ENCODE assay signal across 19 cellular contexts in genomic region chr19:15584095-15584494, GRCh38. TPM values are rescaled to one million over a fixed set of nuclear protein-coding genes. Genes with fewer than 3 reads are reported as not detected.
DNase-seq lines count a peak whose midpoint lies in the region; ATAC-seq and TF ChIP-seq lines count a peak whose summit lies in the region.
"Had no signal": no experiment of that assay in that cellular context is flagged by ENCODE, and none has a peak within 500 bp of the region (broad histone marks: within the 10 kb centered on the region; RNA-seq: fewer than 3 reads in every experiment).

No MANE protein-coding gene starts in this region.

- 0 out of 2 replicates have a peak overlapping the region, but pooled peaks have one; percentile 59 for H3K4me2 ChIP-seq in SK-N-SH
- H3K4me2 ChIP-seq: smooth muscle cell had no signal

- ATAC-seq in SK-N-SH treated with all-trans-retinoic acid at 6 μM for 48 hours (no peak), lung (ENCODE audit: insufficient read depth, low FRiP score) (no peak), T-cell (replicated peaks in 1 of 4) (no peak), HG03442 (IDR thresholded peaks at IDR 0.05; ENCODE audit: unreplicated experiment) (no peak)
- no peak for ATAC-seq in CD8-positive, alpha-beta T cell
- ATAC-seq in activated CD8-positive, alpha-beta T cell treated with anti-CD3 and anti-CD28 coated beads for 36 hours, result no peak

- H3K9me2 ChIP-seq in SK-N-SH, result no peaks in the 10 kb centered on the region

- intact Hi-C loops in CD8-positive, alpha-beta T cell (cut with DNase I, micrococcal nuclease), result loop anchor here (1.0 to 5.0 kb wide), 2 partner anchors 528 to 598 kb away; partner anchors contain the start of gene RAB8A (in 1 of the 2)
- intact Hi-C loops in activated CD8-positive, alpha-beta T cell treated with anti-CD3 and anti-CD28 coated beads for 36 hours (cut with micrococcal nuclease), result no loop called here

- no peak for TF ChIP-seq CTCF in SK-N-SH (IDR thresholded peaks at IDR 0.05)
- TF ChIP-seq CTCF in CD8-positive, alpha-beta T cell (IDR thresholded peaks at IDR 0.05), result no peak
- TF ChIP-seq CTCF in activated CD8-positive, alpha-beta T cell treated with anti-CD3 and anti-CD28 coated beads for 36 hours (IDR thresholded peaks at IDR 0.05), result no peak
- no peak for TF ChIP-seq CTCF in lung (IDR thresholded peaks at IDR 0.05; ENCODE audit: control extremely low read depth, extremely low read depth)

- H2AFZ ChIP-seq in SK-N-SH (ENCODE audit: low read depth), result peak overlapping the region; percentile 16; the same call in 1 of the 2 replicates

- H3F3A ChIP-seq in SK-N-SH (replicated peaks; ENCODE audit: insufficient read depth), result no peaks in the 10 kb centered on the region

- no peak overlapping the region for H3K9ac ChIP-seq in SK-N-SH

- H3K27ac ChIP-seq in SK-N-SH (ENCODE audit: low read depth in 2 of 2, low read length in 1 of 2) (no peak overlapping the region), lung (ENCODE audit: low read depth in 1 of 2, low read length in 1 of 2) (no peak overlapping the region)
- no peak overlapping the region for H3K27ac ChIP-seq in CD8-positive, alpha-beta T cell (ENCODE audit: low read depth, low read length)
- H3K27ac ChIP-seq: 22Rv1, esophagus muscularis mucosa had no signal

- WGBS in SK-N-SH (ENCODE audit: low lambda C conversion rate), result 5% methylated on average over 6 of the region's 10 CpGs
- 41 to 44% methylated on average over 10 of the region's 10 CpGs for WGBS in lung, 2 donors

- H3K4me3 Mint-ChIP-seq in CD8-positive, alpha-beta T cell, result no peak overlapping the region
- H3K4me3 Mint-ChIP-seq in activated CD8-positive, alpha-beta T cell treated with anti-CD3 and anti-CD28 coated beads for 36 hours, result peak overlapping the region; percentile 57
- H3K4me3 Mint-ChIP-seq in T-cell, result peak overlapping the region in 1 of 3 donors; percentile 60
- H3K4me3 Mint-ChIP-seq: HFFc6, neural crest cell had no signal

- DNase-seq in SK-N-SH (no peak), lung (ENCODE audit: low spot score) (peak; percentile 11), T-cell (no peak), NOMO-1 (lab: John Stamatoyannopoulos, UW; ENCODE audit: unreplicated experiment in 2 of 2) (no peak)
- no peak for DNase-seq in CD8-positive, alpha-beta T cell
- DNase-seq in activated CD8-positive, alpha-beta T cell treated with anti-CD3 and anti-CD28 coated beads for 36 hours, result no peak

- H4K20me1 ChIP-seq in SK-N-SH (ENCODE audit: insufficient read depth), result no peaks in the 10 kb centered on the region

- no peaks in the 10 kb centered on the region for H3K9me3 ChIP-seq in SK-N-SH
- H3K9me3 ChIP-seq in CD8-positive, alpha-beta T cell (ENCODE audit: low read length), result no peaks in the 10 kb centered on the region
- H3K9me3 ChIP-seq in lung (ENCODE audit: control insufficient read depth in 2 of 2, insufficient read depth in 1 of 2, low read length in 1 of 2), result no peaks in the 10 kb centered on the region
- H3K9me3 ChIP-seq: esophagus muscularis mucosa had no signal

- no peak for TF ChIP-seq RAD21 in SK-N-SH (IDR thresholded peaks at IDR 0.05; ENCODE audit: low read length)

- no peaks in the 10 kb centered on the region for H3K36me3 Mint-ChIP-seq in CD8-positive, alpha-beta T cell
- no peaks in the 10 kb centered on the region for H3K36me3 Mint-ChIP-seq in activated CD8-positive, alpha-beta T cell treated with anti-CD3 and anti-CD28 coated beads for 36 hours (ENCODE audit: low read depth)
- no peaks in the 10 kb centered on the region for H3K36me3 Mint-ChIP-seq in T-cell

- no peak for TF ChIP-seq EP300 in SK-N-SH (IDR thresholded peaks at IDR 0.05; ENCODE audit: borderline replicate concordance in 1 of 2, low read depth in 1 of 2, low read length in 1 of 2)

- no peaks in the 10 kb centered on the region for H3K36me3 ChIP-seq in SK-N-SH (replicated peaks in 1 of 2; ENCODE audit: control insufficient read depth in 1 of 2, insufficient read depth in 2 of 2, low read length in 1 of 2)
- no peaks in the 10 kb centered on the region for H3K36me3 ChIP-seq in CD8-positive, alpha-beta T cell (ENCODE audit: insufficient read depth, low read length)
- no peaks in the 10 kb centered on the region for H3K36me3 ChIP-seq in lung (ENCODE audit: control insufficient read depth in 2 of 2, insufficient read depth in 2 of 2, low read length in 2 of 2)
- H3K36me3 ChIP-seq: esophagus muscularis mucosa had no signal

- no peaks in the 10 kb centered on the region for H3K4me1 Mint-ChIP-seq in CD8-positive, alpha-beta T cell (ENCODE audit: low read depth)
- peaks cover 4% of the 10 kb centered on the region for H3K4me1 Mint-ChIP-seq in activated CD8-positive, alpha-beta T cell treated with anti-CD3 and anti-CD28 coated beads for 36 hours (ENCODE audit: low read depth)
- H3K4me1 Mint-ChIP-seq in T-cell, result peaks cover 3 to 6% (median 3%) of the 10 kb centered on the region in 3 donors
- H3K4me1 Mint-ChIP-seq: neural crest cell had no signal

- H3K27me3 ChIP-seq in SK-N-SH (ENCODE audit: insufficient read depth) (peaks cover 43% of the 10 kb centered on the region), lung (ENCODE audit: control insufficient read depth, insufficient read depth) (no peaks in the 10 kb centered on the region)
- H3K27me3 ChIP-seq in CD8-positive, alpha-beta T cell (ENCODE audit: insufficient read depth, low read length), result peaks cover 4% of the 10 kb centered on the region

- H3K79me2 ChIP-seq in SK-N-SH (ENCODE audit: insufficient read depth), result no peaks in the 10 kb centered on the region

- H3K4me3 ChIP-seq in SK-N-SH (ENCODE audit: low read depth in 2 of 2, low read length in 1 of 2), result 0 out of 4 replicates have a peak overlapping the region, but pooled peaks of 1 of the 2 experiments have one; percentile 38
- peak overlapping the region; percentile 48 for H3K4me3 ChIP-seq in CD8-positive, alpha-beta T cell (ENCODE audit: low read depth, low read length)
- H3K4me3 ChIP-seq in lung, result no peak overlapping the region
- H3K4me3 ChIP-seq: smooth muscle cell had no signal

- H3K27me3 Mint-ChIP-seq in CD8-positive, alpha-beta T cell (ENCODE audit: low read depth), result peaks cover 19% of the 10 kb centered on the region
- H3K27me3 Mint-ChIP-seq in activated CD8-positive, alpha-beta T cell treated with anti-CD3 and anti-CD28 coated beads for 36 hours, result peaks cover 11% of the 10 kb centered on the region
- peaks cover 20 to 32% of the 10 kb centered on the region in 2 donors for H3K27me3 Mint-ChIP-seq in T-cell

- H3K9me3 Mint-ChIP-seq in CD8-positive, alpha-beta T cell, result no peaks in the 10 kb centered on the region
- H3K9me3 Mint-ChIP-seq in activated CD8-positive, alpha-beta T cell treated with anti-CD3 and anti-CD28 coated beads for 36 hours, result no peaks in the 10 kb centered on the region
- no peaks in the 10 kb centered on the region for H3K9me3 Mint-ChIP-seq in T-cell
- H3K9me3 Mint-ChIP-seq: effector memory CD8-positive, alpha-beta T cell; HFFc6 had no signal

- POLR2A ChIA-PET in SK-N-SH (lab: Yijun Ruan, JAX) (no interaction called here), T-cell (lab: Charles Lee) (no interaction called here)
- POLR2A ChIA-PET in CD8-positive, alpha-beta T cell (lab: Charles Lee), result no interaction called here
- POLR2A ChIA-PET in activated CD8-positive, alpha-beta T cell treated with anti-CD3 and anti-CD28 coated beads for 36 hours (lab: Charles Lee), result no interaction called here

- H3K4me1 ChIP-seq in SK-N-SH (ENCODE audit: control insufficient read depth in 1 of 2, insufficient read depth in 2 of 2, low read depth in 1 of 2, low read length in 1 of 2) (no peaks in the 10 kb centered on the region), lung (ENCODE audit: control insufficient read depth in 2 of 2, insufficient read depth in 2 of 2, low read length in 2 of 2) (peaks cover 0 to 2% of the 10 kb centered on the region in 2 donors)
- no peaks in the 10 kb centered on the region for H3K4me1 ChIP-seq in CD8-positive, alpha-beta T cell (ENCODE audit: insufficient read depth, low read length)

- CTCF ChIA-PET in SK-N-SH (lab: Yijun Ruan, JAX), result interaction anchor here (0.6 to 1.0 kb wide), 2 partner anchors 8 to 10 kb away, joined by 3 to 6 read pairs; no protein-coding TSS in a partner anchor
- CTCF ChIA-PET in CD8-positive, alpha-beta T cell (lab: Charles Lee), result no interaction called here
- CTCF ChIA-PET in activated CD8-positive, alpha-beta T cell treated with anti-CD3 and anti-CD28 coated beads for 36 hours (lab: Charles Lee), result interaction anchor here (0.7 to 1.0 kb wide), 2 partner anchors 8 to 9 kb away, joined by 3 read pairs; no protein-coding TSS in a partner anchor
- CTCF ChIA-PET in T-cell (lab: Charles Lee), result no interaction called here

- no peak overlapping the region for H3K27ac Mint-ChIP-seq in CD8-positive, alpha-beta T cell
- H3K27ac Mint-ChIP-seq in activated CD8-positive, alpha-beta T cell treated with anti-CD3 and anti-CD28 coated beads for 36 hours, result no peak overlapping the region
- no peak overlapping the region for H3K27ac Mint-ChIP-seq in T-cell
- H3K27ac Mint-ChIP-seq: effector memory CD8-positive, alpha-beta T cell; HFFc6 had no signal

TF ChIP-seq in SK-N-SH, 30 proteins besides CTCF, POLR2A, EP300 and RAD21 (continues in another document):
- TF ChIP-seq TCF12 (IDR thresholded peaks at IDR 0.05), result no peak

TF ChIP-seq in SK-N-SH treated with all-trans-retinoic acid at 6 μM for 48 hours, 23 proteins besides CTCF, POLR2A, EP300 and RAD21 (continues in another document):
- TF ChIP-seq ZNF70 (CRISPR knock-in tag; IDR thresholded peaks at IDR 0.05) (no peak), ZNF565 (CRISPR knock-in tag; conservative IDR thresholded peaks at IDR 0.05; ENCODE audit: low read depth) (no peak)

RNA-seq across cellular contexts. Expression of gene CYP4F8, which starts 30.9 kb away (rescaled TPM):
- not detected in 2 replicates for polyA plus RNA-seq in SK-N-SH (2012; rRNA removed)
- polyA plus RNA-seq in SK-N-SH (2012; cell fraction: cytosol; rRNA removed), result not detected in 2 replicates
- not detected in 2 replicates for polyA plus RNA-seq in SK-N-SH (2012; cell fraction: nucleus; rRNA removed)
- not detected for total RNA-seq in CD8-positive, alpha-beta T cell
- not detected for total RNA-seq in activated CD8-positive, alpha-beta T cell treated with anti-CD3 and anti-CD28 coated beads for 36 hours
- total RNA-seq in lung, result not detected
- polyA plus RNA-seq in lung, result not detected
- not detected for total RNA-seq in T-cell
- total RNA-seq: cerebellum, esophagus muscularis mucosa, HFFc6, IMR-90, M059J, neural crest cell, pulmonary artery endothelial cell, smooth muscle cell had no signal
- polyA plus RNA-seq: BJ, IMR-90, smooth muscle cell had no signal

RNA-seq across cellular contexts. Expression of gene CYP4F3, which starts 56.6 kb away (rescaled TPM):
- polyA plus RNA-seq in SK-N-SH (2012; rRNA removed), result 0.03 and 0.08 TPM in 2 replicates
- 0.01 and 0.03 TPM in 2 replicates for polyA plus RNA-seq in SK-N-SH (2012; cell fraction: cytosol; rRNA removed)
- polyA plus RNA-seq in SK-N-SH (2012; cell fraction: nucleus; rRNA removed), result 0.17 and 0.20 TPM in 2 replicates
- total RNA-seq in CD8-positive, alpha-beta T cell, result not detected
- total RNA-seq in activated CD8-positive, alpha-beta T cell treated with anti-CD3 and anti-CD28 coated beads for 36 hours, result under 1 TPM; 0.16 TPM
- 1 to 10 TPM; 1.1 to 1.7 TPM for total RNA-seq in lung
- 1 to 10 TPM in 1 of 2 donors, under 1 TPM in 1; 0.20 to 1.4 TPM for polyA plus RNA-seq in lung
- under 1 TPM in 2 of 5 donors, not detected in 3; 0.23 to 0.30 TPM for total RNA-seq in T-cell
- total RNA-seq: HFFc6, IMR-90, neural crest cell, smooth muscle cell had no signal
- polyA plus RNA-seq: BJ, IMR-90, smooth muscle cell had no signal

Comparison
In these comparisons a context has a peak if more than half of its experiments do, and no peak if none do; other contexts are left out.
1. CTCF ChIA-PET loops: an anchor here in SK-N-SH (0.6 to 1.0 kb wide) and activated CD8-positive, alpha-beta T cell treated with anti-CD3 and anti-CD28 coated beads for 36 hours (0.7 to 1.0 kb wide); none called in CD8-positive, alpha-beta T cell and T-cell.